In the genomic region with DNA sequence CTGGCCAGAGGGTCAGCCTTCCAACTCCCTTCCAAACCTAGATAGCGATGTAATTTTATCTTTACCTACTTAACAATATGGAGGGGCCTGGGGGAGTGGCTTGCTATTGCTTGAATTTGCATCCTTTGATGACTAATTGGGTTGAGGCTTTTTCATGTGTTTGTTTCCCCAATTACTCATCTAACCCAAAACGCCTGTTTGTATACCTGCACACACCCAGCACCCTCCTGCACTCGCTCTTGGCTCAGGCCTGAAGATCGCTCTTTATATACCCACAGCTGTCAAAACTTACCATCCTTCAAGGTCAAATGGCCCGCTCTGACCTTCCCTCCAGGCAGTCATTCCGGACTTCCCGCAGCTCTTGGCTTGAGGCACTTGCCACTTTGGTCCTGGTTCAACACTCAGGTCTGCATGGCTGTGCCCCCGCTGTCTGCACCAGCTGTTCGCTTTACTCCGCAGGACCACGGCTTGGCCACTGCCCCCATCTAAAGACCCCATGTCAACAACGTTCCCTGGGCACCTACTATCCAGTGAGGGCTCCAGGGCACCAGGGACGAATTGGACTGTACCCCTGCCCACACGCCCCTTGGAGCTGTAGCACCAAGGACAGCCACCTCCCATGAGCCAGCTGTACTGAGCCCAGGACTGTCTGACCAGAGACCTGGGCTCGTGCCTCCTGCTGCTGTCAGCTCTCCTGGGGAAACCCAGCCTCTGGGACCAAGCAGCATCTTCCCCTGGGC, we compare ENCODE assay signal across 12 cellular contexts.
"Had no signal": no experiment of that assay in that cellular context is flagged by ENCODE, and none has a peak within 500 bp of the region (broad histone marks: within the 10 kb centered on the region; RNA-seq: fewer than 3 reads in every experiment).

No MANE protein-coding gene starts in this region.

- H3K27ac Mint-ChIP-seq: activated naive CD4-positive, alpha-beta T cell treated with anti-CD3 and anti-CD28 coated beads, Interleukin-2, amount 10 ng/mL, durations not matched to agents 7 days and 5 days; naive thymus-derived CD4-positive, alpha-beta T cell had no signal

- H3K27me3 Mint-ChIP-seq: activated naive CD4-positive, alpha-beta T cell treated with anti-CD3 and anti-CD28 coated beads, Interleukin-2, amount 10 ng/mL, durations not matched to agents 7 days and 5 days had no signal

- H3K4me1 Mint-ChIP-seq: activated naive CD4-positive, alpha-beta T cell treated with anti-CD3 and anti-CD28 coated beads, Interleukin-2, amount 10 ng/mL, durations not matched to agents 7 days and 5 days; naive thymus-derived CD4-positive, alpha-beta T cell had no signal

- H3K9me3 Mint-ChIP-seq: activated naive CD4-positive, alpha-beta T cell treated with anti-CD3 and anti-CD28 coated beads, Interleukin-2, amount 10 ng/mL, durations not matched to agents 7 days and 5 days; naive thymus-derived CD4-positive, alpha-beta T cell had no signal

- H3K36me3 Mint-ChIP-seq: activated naive CD4-positive, alpha-beta T cell treated with anti-CD3 and anti-CD28 coated beads, Interleukin-2, amount 10 ng/mL, durations not matched to agents 7 days and 5 days; naive thymus-derived CD4-positive, alpha-beta T cell had no signal

- DNase-seq: activated naive CD4-positive, alpha-beta T cell treated with anti-CD3 and anti-CD28 coated beads, Interleukin-2, amount 10 ng/mL, durations not matched to agents 7 days and 5 days; naive thymus-derived CD4-positive, alpha-beta T cell; nucleus accumbens; stimulated activated CD4-positive, alpha-beta T cell treated with anti-CD3 and anti-CD28 coated beads, Interleukin-15, amount 100 ng/mL, for 24 hours; stimulated activated CD4-positive, alpha-beta T cell treated with anti-CD3 and anti-CD28 coated beads, Interleukin-4, amount 100 ng/mL, for 1 hour; stimulated activated naive CD4-positive, alpha-beta T cell; T-helper 9 cell had no signal

- H3K4me3 Mint-ChIP-seq: activated naive CD4-positive, alpha-beta T cell treated with anti-CD3 and anti-CD28 coated beads, Interleukin-2, amount 10 ng/mL, durations not matched to agents 7 days and 5 days; naive thymus-derived CD4-positive, alpha-beta T cell had no signal

- H3K27ac ChIP-seq: ascending aorta, breast epithelium, dorsolateral prefrontal cortex, tibial nerve had no signal

- ATAC-seq: activated CD4-positive, CD25-positive, alpha-beta regulatory T cell treated with anti-CD3 and anti-CD28 coated beads, Interleukin-2, amount 50 U/mL, for 24 hours; naive thymus-derived CD4-positive, alpha-beta T cell had no signal
